10 cellular contexts compared by ENCODE assay signal in genomic region chr2:171529914-171530313, GRCh38. TPM values are rescaled to one million over a fixed set of nuclear protein-coding genes. Genes with fewer than 3 reads are reported as not detected.
DNase-seq lines count a peak whose midpoint lies in the region; ATAC-seq, FAIRE-seq and TF ChIP-seq lines count a peak whose summit lies in the region.
"Had no signal": no experiment of that assay in that cellular context is flagged by ENCODE, and none has a peak within 500 bp of the region (broad histone marks: within the 10 kb centered on the region; RNA-seq: fewer than 3 reads in every experiment).

No MANE protein-coding gene starts in this region.

- ATAC-seq in GM21526 (IDR thresholded peaks at IDR 0.05; ENCODE audit: low FRiP score, unreplicated experiment) (no peak), HG02970 (IDR thresholded peaks at IDR 0.05; ENCODE audit: low FRiP score, unreplicated experiment) (no peak)

- H3K27ac ChIP-seq in kidney (ENCODE audit: low read depth in 2 of 2, low read length in 2 of 2): no peak overlapping the region
- no peak overlapping the region for H3K27ac ChIP-seq in effector memory CD4-positive, alpha-beta T cell (ENCODE audit: insufficient read depth, low read length, poor library complexity, severe bottlenecking)

- H3K36me3 ChIP-seq in kidney (ENCODE audit: control insufficient read depth in 1 of 2, insufficient read depth in 2 of 2, low read length in 2 of 2): no peaks in the 10 kb centered on the region
- no peaks in the 10 kb centered on the region for H3K36me3 ChIP-seq in effector memory CD4-positive, alpha-beta T cell (ENCODE audit: control insufficient read depth, insufficient read depth, low read length)

- DNase-seq in AG09309 (ENCODE audit: low read depth) (no peak), GM10266 (ENCODE audit: extremely low spot score) (no peak), RPMI8226 (peak; percentile 27), kidney (no peak), 8988T (no peak)
- no peak for DNase-seq in effector memory CD4-positive, alpha-beta T cell
- DNase-seq: stimulated activated naive CD4-positive, alpha-beta T cell had no signal

- peaks cover 4% of the 10 kb centered on the region for H3K27me3 ChIP-seq in effector memory CD4-positive, alpha-beta T cell (replicated peaks; ENCODE audit: control insufficient read depth, insufficient read depth, low read length, poor library complexity, severe bottlenecking)

- H3K4me1 ChIP-seq in kidney (ENCODE audit: control insufficient read depth in 1 of 2, insufficient read depth in 1 of 2, low read depth in 1 of 2, low read length in 2 of 2): no peaks in the 10 kb centered on the region
- no peaks in the 10 kb centered on the region for H3K4me1 ChIP-seq in effector memory CD4-positive, alpha-beta T cell (ENCODE audit: control insufficient read depth, insufficient read depth, low read length, poor library complexity, severe bottlenecking)

- intact Hi-C loops in kidney (cut with DNase I): no loop called here

- no peak for FAIRE-seq in kidney (lab: Jason Lieb, UNC)
- FAIRE-seq: colon had no signal

- H3K9ac ChIP-seq in kidney (ENCODE audit: low read length in 2 of 2): no peak overlapping the region

- no peak overlapping the region for H3K4me3 ChIP-seq in AG09309 (ENCODE audit: control insufficient read depth, low read depth, low read length)
- H3K4me3 ChIP-seq in kidney (ENCODE audit: low read length in 2 of 2): no peak overlapping the region
- H3K4me3 ChIP-seq in effector memory CD4-positive, alpha-beta T cell (ENCODE audit: insufficient read depth, low read depth, low read length, poor library complexity, severe bottlenecking): no peak overlapping the region

- H3K9me3 ChIP-seq in kidney (ENCODE audit: control insufficient read depth in 1 of 2, low read length in 2 of 2): no peaks in the 10 kb centered on the region
- H3K9me3 ChIP-seq in effector memory CD4-positive, alpha-beta T cell (ENCODE audit: control insufficient read depth, low read length): peaks cover 7% of the 10 kb centered on the region

- peak; percentile 52 for TF ChIP-seq CTCF in AG09309 (IDR thresholded peaks at IDR 0.05; ENCODE audit: control insufficient read depth, insufficient read depth, low read depth, low read length, missing control alignments)
- peak; percentile 37 for TF ChIP-seq CTCF in GM10266 (IDR thresholded peaks at IDR 0.05; ENCODE audit: control insufficient read depth, insufficient read depth, low read depth, missing control alignments)
- peak; percentile 11 for TF ChIP-seq CTCF in kidney (IDR thresholded peaks at IDR 0.05; ENCODE audit: borderline replicate concordance, extremely low read depth, insufficient read depth)

RNA-seq across cellular contexts. Expression of gene CYBRD1, which starts 7.6 kb away (rescaled TPM):
- total RNA-seq in kidney: 57.3 TPM
- polyA plus RNA-seq in kidney (ENCODE audit: insufficient read depth, low read depth, low replicate concordance): 17.7 TPM
